In the genomic region with DNA sequence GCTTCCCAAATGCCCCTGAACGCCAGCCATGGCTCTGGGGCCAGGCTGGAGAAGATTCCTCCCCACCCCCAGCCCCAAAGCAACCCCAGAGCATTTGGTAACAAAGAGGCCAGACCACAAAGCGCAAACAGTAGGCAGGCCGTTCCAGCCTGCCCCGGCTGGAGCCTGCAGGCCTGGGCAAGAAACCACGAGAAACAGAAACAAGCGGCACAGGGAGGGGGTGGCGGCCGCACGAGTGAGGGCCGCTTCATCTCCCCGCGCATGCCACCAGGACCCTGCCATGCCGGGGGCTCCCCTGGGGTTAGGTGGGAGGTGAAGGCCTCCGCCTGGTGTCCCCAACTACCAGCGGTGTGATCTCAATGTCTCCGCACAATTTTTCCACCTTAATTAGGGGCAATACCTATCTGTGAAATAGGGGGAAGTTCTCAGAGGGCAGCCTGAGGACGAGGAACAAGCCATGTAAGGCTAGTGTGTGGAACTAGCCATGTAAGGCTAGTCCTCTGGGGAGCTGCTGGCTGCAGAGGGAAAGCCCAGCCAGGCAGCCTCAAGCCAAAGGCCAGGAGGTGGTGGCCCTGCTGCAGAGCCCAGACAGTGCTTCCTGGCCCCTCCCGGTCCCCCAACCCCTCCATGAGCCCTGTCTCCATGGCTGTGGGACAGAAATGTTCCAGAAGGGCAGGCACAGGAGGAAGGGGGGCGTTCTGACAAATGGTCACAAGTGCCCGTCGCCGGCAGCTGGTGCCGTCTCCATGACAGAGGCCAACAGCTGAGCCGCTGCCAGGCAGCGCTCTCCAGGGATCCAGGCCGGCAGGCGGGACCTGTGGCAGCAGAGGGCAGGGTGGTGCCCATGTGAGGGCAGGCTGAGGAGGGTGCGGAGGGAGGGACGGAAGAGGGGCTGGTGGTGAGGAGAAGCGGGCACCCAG, we compare ENCODE assay signal across 9 cellular contexts. TPM values are rescaled to one million over a fixed set of nuclear protein-coding genes. Genes with fewer than 3 reads are reported as not detected.
DNase-seq lines count a peak whose midpoint lies in the region; ATAC-seq and TF ChIP-seq lines count a peak whose summit lies in the region.
"Had no signal": no experiment of that assay in that cellular context is flagged by ENCODE, and none has a peak within 500 bp of the region (broad histone marks: within the 10 kb centered on the region; RNA-seq: fewer than 3 reads in every experiment).

No MANE protein-coding gene starts in this region.

- H3K4me3 Mint-ChIP-seq in T-helper 17 cell: no peak overlapping the region
- H3K4me3 Mint-ChIP-seq: activated naive CD8-positive, alpha-beta T cell treated with anti-CD3 and anti-CD28 coated beads, Interleukin-2, amount 10 ng/mL, durations not matched to agents 7 days and 5 days had no signal

- H3K27me3 Mint-ChIP-seq in T-helper 17 cell: no peaks in the 10 kb centered on the region
- H3K27me3 Mint-ChIP-seq: activated naive CD8-positive, alpha-beta T cell treated with anti-CD3 and anti-CD28 coated beads, Interleukin-2, amount 10 ng/mL, durations not matched to agents 7 days and 5 days had no signal

- H3K27ac Mint-ChIP-seq in T-helper 17 cell: no peak overlapping the region

- peaks cover 2% of the 10 kb centered on the region for H3K36me3 Mint-ChIP-seq in T-helper 17 cell (ENCODE audit: low read depth)

- peaks cover 9% of the 10 kb centered on the region for H3K4me1 Mint-ChIP-seq in T-helper 17 cell

- ATAC-seq in Right ventricle myocardium inferior: peak; percentile 79
- no peak for ATAC-seq in T-helper 17 cell

- intact Hi-C loops in Right ventricle myocardium inferior (cut with DNase I): no loop called here

- in situ Hi-C loops in GM13977 (cut with MboI; ENCODE audit: low pct_unique_long_range_greater_than_20kb, low sequenced_read_pairs, unreplicated experiment): no loop called here

- H3K9me3 ChIP-seq in T-helper 17 cell (ENCODE audit: control insufficient read depth, low read length, poor library complexity, severe bottlenecking): no peaks in the 10 kb centered on the region

- TF ChIP-seq CTCF in GM13977 (IDR thresholded peaks at IDR 0.05; ENCODE audit: extremely low read depth, insufficient read depth, missing control alignments): no peak

- DNase-seq in DMS153 treated with DMSO at 0.1 percent for 48 hours (lab: John Stamatoyannopoulos, UW; ENCODE audit: unreplicated experiment): peak; percentile 60
- DNase-seq in SHP77 (lab: John Stamatoyannopoulos, UW): peak; percentile 77 to 93
- DNase-seq in Right ventricle myocardium inferior (ENCODE audit: missing footprints): no peak
- DNase-seq in retina: peak; percentile 45
- DNase-seq in GM13977 (ENCODE audit: low spot score): no peak
- DNase-seq in T-helper 17 cell: no peak
- DNase-seq in NCI-H1105 treated with DMSO at 0.1 percent for 48 hours (lab: John Stamatoyannopoulos, UW): no peak
- no peak for DNase-seq in stimulated activated CD4-positive, alpha-beta T cell treated with anti-CD3 and anti-CD28 coated beads, Interleukin-12 subunit alpha, Interleukin-12 subunit beta, amount 100 ng/mL, for 4 hours
- DNase-seq: activated naive CD8-positive, alpha-beta T cell treated with anti-CD3 and anti-CD28 coated beads, Interleukin-2, amount 10 ng/mL, durations not matched to agents 7 days and 5 days had no signal

RNA-seq across cellular contexts. Expression of a gene that starts 14.5 kb away (rescaled TPM):
- 88.4 TPM for total RNA-seq in Right ventricle myocardium inferior
- 1 to 10 TPM; 4.4 to 6.9 TPM for total RNA-seq in T-helper 17 cell

RNA-seq across cellular contexts. Expression of a gene that starts 54.0 kb away (rescaled TPM):
- 2.0 TPM for total RNA-seq in Right ventricle myocardium inferior
- total RNA-seq in T-helper 17 cell: under 1 TPM in 1 of 2 donors, not detected in 1; 0.34 TPM

Comparison
In these comparisons a context has a peak if more than half of its experiments do, and no peak if none do; other contexts are left out.
1. DNase-seq: peak in DMS153 treated with DMSO at 0.1 percent for 48 hours (single experiment), SHP77 (2 of 2) and retina (single experiment); none in Right ventricle myocardium inferior (single experiment), GM13977 (single experiment), T-helper 17 cell (0 of 3), NCI-H1105 treated with DMSO at 0.1 percent for 48 hours (single experiment) and stimulated activated CD4-positive, alpha-beta T cell treated with anti-CD3 and anti-CD28 coated beads, Interleukin-12 subunit alpha, Interleukin-12 subunit beta, amount 100 ng/mL, for 4 hours (single experiment).
2. RNA of a gene that starts 14.5 kb away (total RNA-seq): 88.4 TPM in Right ventricle myocardium inferior (single experiment); 4.4 to 6.9 TPM in T-helper 17 cell; every median in the first group is over 10 times any median in the second.